19 cellular contexts compared by ENCODE assay signal in genomic region chr1:22271847-22272801, GRCh38.
DNase-seq lines count a peak whose midpoint lies in the region; ATAC-seq, FAIRE-seq and TF ChIP-seq lines count a peak whose summit lies in the region.
"Had no signal": no experiment of that assay in that cellular context is flagged by ENCODE, and none has a peak within 500 bp of the region (broad histone marks: within the 10 kb centered on the region; RNA-seq: fewer than 3 reads in every experiment).

No MANE protein-coding gene starts in this region.

- BruUV-seq in K562 (replicated peaks; lab: Mats Ljungman, UMichigan), result no TSS peak

- H2BK5ac ChIP-seq in trophoblast cell (ENCODE audit: low read depth, low read length, poor library complexity), result peak overlapping the region; percentile 41

- H3K23ac ChIP-seq in trophoblast cell (ENCODE audit: low read length), result no peak overlapping the region

- H3K9ac ChIP-seq in K562 (ENCODE audit: insufficient read depth in 1 of 2, low read depth in 2 of 2, low read length in 2 of 2) (no peak overlapping the region), trophoblast cell (ENCODE audit: low read length) (no peak overlapping the region)

- no peak for DNase-seq in K562 (ENCODE audit: extremely low read depth in 1 of 4, low spot score in 3 of 4)
- DNase-seq in mesothelial cell of epicardium (ENCODE audit: low spot score in 2 of 2, unreplicated experiment in 2 of 2), result no peak
- no peak for DNase-seq in trophoblast cell
- DNase-seq in activated CD4-positive, alpha-beta T cell treated with anti-CD3 and anti-CD28 coated beads, Interleukin-2, amount 50 U/mL, for 1 hour, result no peak
- DNase-seq in NCI-H82 (lab: John Stamatoyannopoulos, UW), result no peak
- DNase-seq in NCI-H69 (lab: John Stamatoyannopoulos, UW), result no peak
- DNase-seq: C1 segment of cervical spinal cord; CD8-positive, alpha-beta T cell; MV-4-11; NCI-H1105 treated with DMSO at 0.1 percent for 48 hours; NCI-H2029 treated with DMSO at 0.1 percent for 48 hours; NCI-H226; NCI-H524; OCI-M1; SJCRH30 had no signal

- intact Hi-C loops in K562 (cut with micrococcal nuclease), result no loop called here

- in situ Hi-C loops in K562 (cut with MboI), result no loop called here

- TF ChIP-seq CTCF in HEK293 (tag by site-specific recombination; IDR thresholded peaks at IDR 0.05), result no peak
- TF ChIP-seq CTCF in K562 (IDR thresholded peaks at IDR 0.05 in 2 of 3, conservative IDR thresholded peaks at IDR 0.05 in 1 of 3; ENCODE audit: insufficient read depth in 2 of 3, low read depth in 1 of 3, low read length in 3 of 3), result no peak
- TF ChIP-seq CTCF in mesothelial cell of epicardium (IDR thresholded peaks at IDR 0.05; ENCODE audit: unreplicated experiment), result no peak

- H3K4me1 Mint-ChIP-seq in mesothelial cell of epicardium, result peaks cover 74% of the 10 kb centered on the region

- no peak for TF ChIP-seq RAD21 in K562 (CRISPR knock-in tag; conservative IDR thresholded peaks at IDR 0.05 in 1 of 2, IDR thresholded peaks at IDR 0.05 in 1 of 2)

- H3K79me2 ChIP-seq in K562 (ENCODE audit: control insufficient read depth, insufficient read depth, low read length) (no peaks in the 10 kb centered on the region), trophoblast cell (ENCODE audit: control insufficient read depth, insufficient read depth, low read length, poor library complexity) (peaks cover 7% of the 10 kb centered on the region)

- no peak overlapping the region for H3K27ac ChIP-seq in HEK293 (ENCODE audit: extremely low read depth, low read depth, low read length)
- no peak overlapping the region for H3K27ac ChIP-seq in K562 (ENCODE audit: extremely low read depth, low read depth, low read length)
- no peak overlapping the region for H3K27ac ChIP-seq in trophoblast cell (ENCODE audit: low read depth, low read length)
- H3K27ac ChIP-seq: SJCRH30 had no signal

- peak; percentile 12 for ATAC-seq in K562
- ATAC-seq: CD8-positive, alpha-beta T cell had no signal

- peaks cover 37% of the 10 kb centered on the region for H3K79me1 ChIP-seq in trophoblast cell (ENCODE audit: low read length)

- no peaks in the 10 kb centered on the region for H3K36me3 ChIP-seq in HEK293 (ENCODE audit: control insufficient read depth in 2 of 2, insufficient read depth in 1 of 2, low read length in 2 of 2)
- no peaks in the 10 kb centered on the region for H3K36me3 ChIP-seq in K562 (ENCODE audit: control insufficient read depth, insufficient read depth, low read length)
- H3K36me3 ChIP-seq in trophoblast cell (ENCODE audit: control insufficient read depth in 1 of 2, insufficient read depth in 2 of 2, low read length in 2 of 2), result no peaks in the 10 kb centered on the region
- H3K36me3 ChIP-seq: HAP-1, SJCRH30 had no signal

- H2BK120ac ChIP-seq in trophoblast cell (ENCODE audit: insufficient read depth, low read length, poor library complexity), result peak overlapping the region; percentile 23

- CTCF ChIA-PET in HEK293 (lab: Yijun Ruan, JAX) (no interaction called here), K562 (lab: Yijun Ruan, JAX; ENCODE audit: low intra/inter-chr PET ratio) (no interaction called here)

- H3K4me1 ChIP-seq in HEK293 (ENCODE audit: control insufficient read depth, insufficient read depth, low read length), result no peaks in the 10 kb centered on the region
- H3K4me1 ChIP-seq in K562 (replicated peaks in 1 of 2; ENCODE audit: control insufficient read depth in 2 of 2, insufficient read depth in 2 of 2, low read length in 2 of 2), result peaks cover 0 to 7% of the 10 kb centered on the region in 2 experiments; a peak in 2 of 5 replicates
- H3K4me1 ChIP-seq in trophoblast cell (ENCODE audit: control insufficient read depth in 1 of 2, insufficient read depth in 2 of 2, low read length in 2 of 2), result peaks cover 44 to 49% of the 10 kb centered on the region in 2 experiments
- H3K4me1 ChIP-seq: HAP-1 had no signal

- H4K8ac ChIP-seq in trophoblast cell (ENCODE audit: low read depth, low read length), result peak overlapping the region; percentile 14

- POLR2A ChIA-PET in HEK293 (lab: Yijun Ruan, JAX) (interaction anchor here (0.6 kb wide), 1 partner anchor 12 kb away, joined by 4 read pairs; no protein-coding TSS in a partner anchor), K562 (lab: Yijun Ruan, JAX) (interaction anchor here (1.3 to 1.4 kb wide), 2 partner anchors 16 to 38 kb away, joined by 4 to 5 read pairs; no protein-coding TSS in a partner anchor)

- peak overlapping the region; percentile 94 for H2AK5ac ChIP-seq in trophoblast cell (ENCODE audit: low read length)

- H3K14ac ChIP-seq in trophoblast cell (ENCODE audit: low read length), result peak overlapping the region; percentile 60

- FAIRE-seq in K562 (lab: Jason Lieb, UNC), result no peak
- FAIRE-seq: G401.6, RCC 7860 had no signal

- H4K12ac ChIP-seq in trophoblast cell (ENCODE audit: low read depth, low read length), result no peak overlapping the region

- H3K27ac Mint-ChIP-seq in mesothelial cell of epicardium, result peak overlapping the region; percentile 64
- H3K27ac Mint-ChIP-seq: CD8-positive, alpha-beta T cell had no signal

- H3K27me3 Mint-ChIP-seq in mesothelial cell of epicardium (ENCODE audit: low read depth), result no peaks in the 10 kb centered on the region

- H2BK12ac ChIP-seq in trophoblast cell (ENCODE audit: low read length), result peak overlapping the region; percentile 91

- H3K18ac ChIP-seq in trophoblast cell (ENCODE audit: low read length), result peak overlapping the region; percentile 55

- no peaks in the 10 kb centered on the region for H3K9me3 Mint-ChIP-seq in mesothelial cell of epicardium
- H3K9me3 Mint-ChIP-seq: CD8-positive, alpha-beta T cell had no signal

- H3K9me3 ChIP-seq in HEK293 (ENCODE audit: control insufficient read depth, insufficient read depth, low read depth, low read length) (no peaks in the 10 kb centered on the region), K562 (replicated peaks; ENCODE audit: control insufficient read depth, insufficient read depth, low read depth, low read length) (no peaks in the 10 kb centered on the region), trophoblast cell (ENCODE audit: insufficient read depth, low read depth, low read length) (peaks cover 3% of the 10 kb centered on the region)
- H3K9me3 ChIP-seq: HAP-1, SJCRH30 had no signal

- H3K27me3 ChIP-seq in K562 (ENCODE audit: control insufficient read depth in 2 of 2, insufficient read depth in 2 of 2, low read length in 2 of 2), result peaks cover 24 to 73% of the 10 kb centered on the region in 2 experiments
- H3K27me3 ChIP-seq in trophoblast cell (ENCODE audit: insufficient read depth, low read length), result no peaks in the 10 kb centered on the region
- H3K27me3 ChIP-seq: SJCRH30 had no signal

- peaks cover 6% of the 10 kb centered on the region for H3K9me1 ChIP-seq in K562 (ENCODE audit: control insufficient read depth, insufficient read depth, low read length)

- TF ChIP-seq POLR2A in K562 (conservative IDR thresholded peaks at IDR 0.05), result no peak

- TF ChIP-seq EP300 in K562 (IDR thresholded peaks at IDR 0.05; ENCODE audit: low read length), result no peak

- peaks cover 11% of the 10 kb centered on the region; the same call in 1 of the 2 replicates for H4K20me1 ChIP-seq in K562 (replicated peaks; ENCODE audit: control insufficient read depth, insufficient read depth, low read length)

- peak overlapping the region; percentile 3 for H3K4me3 Mint-ChIP-seq in mesothelial cell of epicardium
- H3K4me3 Mint-ChIP-seq: CD8-positive, alpha-beta T cell had no signal

- no peaks in the 10 kb centered on the region for H3K36me3 Mint-ChIP-seq in mesothelial cell of epicardium
- H3K36me3 Mint-ChIP-seq: CD8-positive, alpha-beta T cell had no signal

- no peak overlapping the region for H3K4me3 ChIP-seq in HEK293 (ENCODE audit: low read depth, low read length)
- no peak overlapping the region for H3K4me3 ChIP-seq in K562
- no peak overlapping the region for H3K4me3 ChIP-seq in trophoblast cell (ENCODE audit: low read depth, low read length)
- H3K4me3 ChIP-seq: HAP-1, SJCRH30 had no signal

- H2AFZ ChIP-seq in K562 (ENCODE audit: low read depth, low read length) (no peak overlapping the region), trophoblast cell (ENCODE audit: insufficient read depth, low read length, poor library complexity) (no peak overlapping the region)

- H3K4me2 ChIP-seq in K562 (ENCODE audit: insufficient read depth, low read length) (no peak overlapping the region), trophoblast cell (ENCODE audit: low read length) (no peak overlapping the region)

- peak overlapping the region; percentile 27 for H3K4ac ChIP-seq in trophoblast cell (ENCODE audit: low read depth, low read length)

- WGBS in K562 (ENCODE audit: insufficient coverage, low coverage, missing lambda C conversion rate), result under 1% methylated on average over 8 of the region's 8 CpGs
- 98% methylated on average over 3 of the region's 8 CpGs for WGBS in trophoblast cell (ENCODE audit: extremely low coverage, insufficient coverage, insufficient read length)

- peak overlapping the region; percentile 80 for H4K91ac ChIP-seq in trophoblast cell (ENCODE audit: low read depth, low read length)

TF ChIP-seq in HEK293, 187 proteins besides CTCF, POLR2A, EP300 and RAD21 (continues in another document):
- TF ChIP-seq HOXC10 (CRISPR knock-in tag; IDR thresholded peaks at IDR 0.05) (no peak), BCL6B (tag by site-specific recombination; IDR thresholded peaks at IDR 0.05) (no peak), ZNF324 (tag by site-specific recombination; IDR thresholded peaks at IDR 0.05) (no peak)

TF ChIP-seq in K562, 482 proteins besides CTCF, POLR2A, EP300 and RAD21 (continues in another document):
- TF ChIP-seq ZNF512 (tag; IDR thresholded peaks at IDR 0.05), result peak; percentile 40; the same call in 1 of the 2 replicates
- no peak for TF ChIP-seq CSDE1 (IDR thresholded peaks at IDR 0.05)
- no peak for TF ChIP-seq DNMT1 (IDR thresholded peaks at IDR 0.05)
- peak; percentile 75 for TF ChIP-seq BCOR (IDR thresholded peaks at IDR 0.05)
- TF ChIP-seq KDM1A (IDR thresholded peaks at IDR 0.05), result peak in 1 of 2 experiments; percentile 22; a peak in 1 of 4 replicates
- no peak for TF ChIP-seq NELFE (IDR thresholded peaks at IDR 0.05; ENCODE audit: insufficient read depth, insufficient read length)
- TF ChIP-seq NFRKB (IDR thresholded peaks at IDR 0.05; ENCODE audit: low read depth), result peak; percentile 84; the same call in 1 of the 2 replicates
- peak; percentile 7; the same call in 1 of the 2 replicates for TF ChIP-seq TAL1 (IDR thresholded peaks at IDR 0.05)

Comparison
In these comparisons a context has a peak if more than half of its experiments do, and no peak if none do; other contexts are left out.
1. Of the 44 proteins assayed by ChIP-seq in both K562 and HEK293: peak only in K562: none; only in HEK293: KLF1; in both: ZNF24; in neither: 42.